Comparison of ENCODE assay signal across 1 cellular context in the genomic region with DNA sequence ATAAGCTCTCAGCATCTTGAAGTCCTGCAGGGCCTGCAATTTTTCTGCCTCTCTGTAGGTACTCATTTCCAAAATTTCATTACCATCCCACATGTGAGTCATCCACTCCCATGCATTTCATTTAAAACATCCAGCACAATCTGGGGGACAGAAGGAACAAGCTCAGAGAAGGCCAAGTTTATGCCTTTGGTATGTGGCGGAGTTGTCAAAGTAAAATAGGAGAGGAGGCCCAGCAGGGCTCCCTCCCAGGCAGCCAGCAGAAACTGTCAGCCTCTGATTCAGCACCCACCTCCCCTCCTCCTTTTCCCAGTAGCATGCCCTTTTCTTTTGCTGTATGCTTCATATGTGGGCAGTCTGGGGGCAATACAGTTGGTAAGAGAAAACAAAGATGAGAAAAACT.
TF ChIP-seq lines count a peak whose summit lies in the region.

No MANE protein-coding gene starts in this region.

TF ChIP-seq in GM23338, 12 proteins besides CTCF, POLR2A, EP300 and RAD21 (continued from another document):
- TF ChIP-seq, protein P1, sequence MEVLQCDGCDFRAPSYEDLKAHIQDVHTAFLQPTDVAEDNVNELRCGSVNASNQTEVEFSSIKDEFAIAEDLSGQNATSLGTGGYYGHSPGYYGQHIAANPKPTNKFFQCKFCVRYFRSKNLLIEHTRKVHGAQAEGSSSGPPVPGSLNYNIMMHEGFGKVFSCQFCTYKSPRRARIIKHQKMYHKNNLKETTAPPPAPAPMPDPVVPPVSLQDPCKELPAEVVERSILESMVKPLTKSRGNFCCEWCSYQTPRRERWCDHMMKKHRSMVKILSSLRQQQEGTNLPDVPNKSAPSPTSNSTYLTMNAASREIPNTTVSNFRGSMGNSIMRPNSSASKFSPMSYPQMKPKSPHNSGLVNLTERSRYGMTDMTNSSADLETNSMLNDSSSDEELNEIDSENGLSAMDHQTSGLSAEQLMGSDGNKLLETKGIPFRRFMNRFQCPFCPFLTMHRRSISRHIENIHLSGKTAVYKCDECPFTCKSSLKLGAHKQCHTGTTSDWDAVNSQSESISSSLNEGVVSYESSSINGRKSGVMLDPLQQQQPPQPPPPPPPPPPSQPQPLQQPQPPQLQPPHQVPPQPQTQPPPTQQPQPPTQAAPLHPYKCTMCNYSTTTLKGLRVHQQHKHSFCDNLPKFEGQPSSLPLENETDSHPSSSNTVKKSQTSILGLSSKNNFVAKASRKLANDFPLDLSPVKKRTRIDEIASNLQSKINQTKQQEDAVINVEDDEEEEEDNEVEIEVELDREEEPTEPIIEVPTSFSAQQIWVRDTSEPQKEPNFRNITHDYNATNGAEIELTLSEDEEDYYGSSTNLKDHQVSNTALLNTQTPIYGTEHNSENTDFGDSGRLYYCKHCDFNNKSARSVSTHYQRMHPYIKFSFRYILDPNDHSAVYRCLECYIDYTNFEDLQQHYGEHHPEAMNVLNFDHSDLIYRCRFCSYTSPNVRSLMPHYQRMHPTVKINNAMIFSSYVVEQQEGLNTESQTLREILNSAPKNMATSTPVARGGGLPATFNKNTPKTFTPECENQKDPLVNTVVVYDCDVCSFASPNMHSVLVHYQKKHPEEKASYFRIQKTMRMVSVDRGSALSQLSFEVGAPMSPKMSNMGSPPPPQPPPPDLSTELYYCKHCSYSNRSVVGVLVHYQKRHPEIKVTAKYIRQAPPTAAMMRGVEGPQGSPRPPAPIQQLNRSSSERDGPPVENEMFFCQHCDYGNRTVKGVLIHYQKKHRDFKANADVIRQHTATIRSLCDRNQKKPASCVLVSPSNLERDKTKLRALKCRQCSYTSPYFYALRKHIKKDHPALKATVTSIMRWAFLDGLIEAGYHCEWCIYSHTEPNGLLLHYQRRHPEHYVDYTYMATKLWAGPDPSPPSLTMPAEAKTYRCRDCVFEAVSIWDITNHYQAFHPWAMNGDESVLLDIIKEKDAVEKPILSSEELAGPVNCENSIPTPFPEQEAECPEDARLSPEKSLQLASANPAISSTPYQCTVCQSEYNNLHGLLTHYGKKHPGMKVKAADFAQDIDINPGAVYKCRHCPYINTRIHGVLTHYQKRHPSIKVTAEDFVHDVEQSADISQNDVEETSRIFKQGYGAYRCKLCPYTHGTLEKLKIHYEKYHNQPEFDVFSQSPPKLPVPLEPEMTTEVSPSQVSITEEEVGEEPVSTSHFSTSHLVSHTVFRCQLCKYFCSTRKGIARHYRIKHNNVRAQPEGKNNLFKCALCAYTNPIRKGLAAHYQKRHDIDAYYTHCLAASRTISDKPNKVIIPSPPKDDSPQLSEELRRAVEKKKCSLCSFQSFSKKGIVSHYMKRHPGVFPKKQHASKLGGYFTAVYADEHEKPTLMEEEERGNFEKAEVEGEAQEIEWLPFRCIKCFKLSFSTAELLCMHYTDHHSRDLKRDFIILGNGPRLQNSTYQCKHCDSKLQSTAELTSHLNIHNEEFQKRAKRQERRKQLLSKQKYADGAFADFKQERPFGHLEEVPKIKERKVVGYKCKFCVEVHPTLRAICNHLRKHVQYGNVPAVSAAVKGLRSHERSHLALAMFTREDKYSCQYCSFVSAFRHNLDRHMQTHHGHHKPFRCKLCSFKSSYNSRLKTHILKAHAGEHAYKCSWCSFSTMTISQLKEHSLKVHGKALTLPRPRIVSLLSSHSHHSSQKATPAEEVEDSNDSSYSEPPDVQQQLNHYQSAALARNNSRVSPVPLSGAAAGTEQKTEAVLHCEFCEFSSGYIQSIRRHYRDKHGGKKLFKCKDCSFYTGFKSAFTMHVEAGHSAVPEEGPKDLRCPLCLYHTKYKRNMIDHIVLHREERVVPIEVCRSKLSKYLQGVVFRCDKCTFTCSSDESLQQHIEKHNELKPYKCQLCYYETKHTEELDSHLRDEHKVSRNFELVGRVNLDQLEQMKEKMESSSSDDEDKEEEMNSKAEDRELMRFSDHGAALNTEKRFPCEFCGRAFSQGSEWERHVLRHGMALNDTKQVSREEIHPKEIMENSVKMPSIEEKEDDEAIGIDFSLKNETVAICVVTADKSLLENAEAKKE (CRISPR knock-in tag; IDR thresholded peaks at IDR 0.05) = no peak
- TF ChIP-seq POLR2AphosphoS5 (IDR thresholded peaks at IDR 0.05; ENCODE audit: low read depth) (no peak), ZNF114 (CRISPR knock-in tag; IDR thresholded peaks at IDR 0.05) (no peak), NANOG (IDR thresholded peaks at IDR 0.05; ENCODE audit: borderline replicate concordance) (no peak), STAT1 (IDR thresholded peaks at IDR 0.05; ENCODE audit: unreplicated experiment) (no peak), EZH2phosphoT487 (IDR thresholded peaks at IDR 0.05; ENCODE audit: unreplicated experiment) (no peak)
- TF ChIP-seq, protein P2, sequence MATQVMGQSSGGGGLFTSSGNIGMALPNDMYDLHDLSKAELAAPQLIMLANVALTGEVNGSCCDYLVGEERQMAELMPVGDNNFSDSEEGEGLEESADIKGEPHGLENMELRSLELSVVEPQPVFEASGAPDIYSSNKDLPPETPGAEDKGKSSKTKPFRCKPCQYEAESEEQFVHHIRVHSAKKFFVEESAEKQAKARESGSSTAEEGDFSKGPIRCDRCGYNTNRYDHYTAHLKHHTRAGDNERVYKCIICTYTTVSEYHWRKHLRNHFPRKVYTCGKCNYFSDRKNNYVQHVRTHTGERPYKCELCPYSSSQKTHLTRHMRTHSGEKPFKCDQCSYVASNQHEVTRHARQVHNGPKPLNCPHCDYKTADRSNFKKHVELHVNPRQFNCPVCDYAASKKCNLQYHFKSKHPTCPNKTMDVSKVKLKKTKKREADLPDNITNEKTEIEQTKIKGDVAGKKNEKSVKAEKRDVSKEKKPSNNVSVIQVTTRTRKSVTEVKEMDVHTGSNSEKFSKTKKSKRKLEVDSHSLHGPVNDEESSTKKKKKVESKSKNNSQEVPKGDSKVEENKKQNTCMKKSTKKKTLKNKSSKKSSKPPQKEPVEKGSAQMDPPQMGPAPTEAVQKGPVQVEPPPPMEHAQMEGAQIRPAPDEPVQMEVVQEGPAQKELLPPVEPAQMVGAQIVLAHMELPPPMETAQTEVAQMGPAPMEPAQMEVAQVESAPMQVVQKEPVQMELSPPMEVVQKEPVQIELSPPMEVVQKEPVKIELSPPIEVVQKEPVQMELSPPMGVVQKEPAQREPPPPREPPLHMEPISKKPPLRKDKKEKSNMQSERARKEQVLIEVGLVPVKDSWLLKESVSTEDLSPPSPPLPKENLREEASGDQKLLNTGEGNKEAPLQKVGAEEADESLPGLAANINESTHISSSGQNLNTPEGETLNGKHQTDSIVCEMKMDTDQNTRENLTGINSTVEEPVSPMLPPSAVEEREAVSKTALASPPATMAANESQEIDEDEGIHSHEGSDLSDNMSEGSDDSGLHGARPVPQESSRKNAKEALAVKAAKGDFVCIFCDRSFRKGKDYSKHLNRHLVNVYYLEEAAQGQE (IDR thresholded peaks at IDR 0.05; ENCODE audit: unreplicated experiment) = no peak
- TF ChIP-seq, protein P3, sequence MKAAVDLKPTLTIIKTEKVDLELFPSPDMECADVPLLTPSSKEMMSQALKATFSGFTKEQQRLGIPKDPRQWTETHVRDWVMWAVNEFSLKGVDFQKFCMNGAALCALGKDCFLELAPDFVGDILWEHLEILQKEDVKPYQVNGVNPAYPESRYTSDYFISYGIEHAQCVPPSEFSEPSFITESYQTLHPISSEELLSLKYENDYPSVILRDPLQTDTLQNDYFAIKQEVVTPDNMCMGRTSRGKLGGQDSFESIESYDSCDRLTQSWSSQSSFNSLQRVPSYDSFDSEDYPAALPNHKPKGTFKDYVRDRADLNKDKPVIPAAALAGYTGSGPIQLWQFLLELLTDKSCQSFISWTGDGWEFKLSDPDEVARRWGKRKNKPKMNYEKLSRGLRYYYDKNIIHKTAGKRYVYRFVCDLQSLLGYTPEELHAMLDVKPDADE (IDR thresholded peaks at IDR 0.05) = no peak
